ENCODE assay signal across 8 cellular contexts in genomic region chr19:55503447-55504251, GRCh38.
A peak's percentile ranks its signal among the peaks of the same experiment; 100 is the strongest.
DNase-seq lines count a peak whose midpoint lies in the region; ATAC-seq and TF ChIP-seq lines count a peak whose summit lies in the region.

No MANE protein-coding gene starts in this region.

- H3K9me3 Mint-ChIP-seq in central memory CD8-positive, alpha-beta T cell: no peaks in the 10 kb centered on the region

- H3K4me1 Mint-ChIP-seq in central memory CD8-positive, alpha-beta T cell: peaks cover 13% of the 10 kb centered on the region

- peak overlapping the region; percentile 82 for H3K27ac Mint-ChIP-seq in central memory CD8-positive, alpha-beta T cell (ENCODE audit: low read depth)

- peaks cover 16% of the 10 kb centered on the region for H3K36me3 Mint-ChIP-seq in central memory CD8-positive, alpha-beta T cell (ENCODE audit: insufficient read depth)

- peak overlapping the region; percentile 84 for H3K4me3 Mint-ChIP-seq in central memory CD8-positive, alpha-beta T cell

- DNase-seq in AG09319 (ENCODE audit: extremely low read depth, low read depth) (no peak), NCI-H226 (peak; percentile 89), kidney glomerular epithelial cell (lab: John Stamatoyannopoulos, UW) (peak; percentile 90)
- peak; percentile 88 for DNase-seq in activated CD4-positive, CD25-positive, alpha-beta regulatory T cell treated with anti-CD3 and anti-CD28 coated beads, Interleukin-2, amount 50 U/mL, for 16 hours (ENCODE audit: low read depth, low spot score)
- DNase-seq in central memory CD8-positive, alpha-beta T cell (ENCODE audit: low spot score in 2 of 2): peak; percentile 88 to 97
- peak; percentile 89 to 92 for DNase-seq in stimulated activated CD4-positive, alpha-beta T cell treated with anti-CD3 and anti-CD28 coated beads, Interleukin-15, amount 100 ng/mL, for 48 hours (ENCODE audit: low read depth in 2 of 2)

- ATAC-seq in GM18907 (IDR thresholded peaks at IDR 0.05; ENCODE audit: unreplicated experiment): peak; percentile 88
- peak; percentile 90 for ATAC-seq in HG03196 (IDR thresholded peaks at IDR 0.05; ENCODE audit: unreplicated experiment)
- peak; percentile 95 for ATAC-seq in central memory CD8-positive, alpha-beta T cell (replicated peaks; ENCODE audit: extremely low read depth, poor library complexity, severe bottlenecking)

- peak; percentile 93 for TF ChIP-seq CTCF in AG09319 (IDR thresholded peaks at IDR 0.05; ENCODE audit: low read depth, low read length)

- peaks cover 13% of the 10 kb centered on the region for H3K27me3 Mint-ChIP-seq in central memory CD8-positive, alpha-beta T cell
